In the genomic region with DNA sequence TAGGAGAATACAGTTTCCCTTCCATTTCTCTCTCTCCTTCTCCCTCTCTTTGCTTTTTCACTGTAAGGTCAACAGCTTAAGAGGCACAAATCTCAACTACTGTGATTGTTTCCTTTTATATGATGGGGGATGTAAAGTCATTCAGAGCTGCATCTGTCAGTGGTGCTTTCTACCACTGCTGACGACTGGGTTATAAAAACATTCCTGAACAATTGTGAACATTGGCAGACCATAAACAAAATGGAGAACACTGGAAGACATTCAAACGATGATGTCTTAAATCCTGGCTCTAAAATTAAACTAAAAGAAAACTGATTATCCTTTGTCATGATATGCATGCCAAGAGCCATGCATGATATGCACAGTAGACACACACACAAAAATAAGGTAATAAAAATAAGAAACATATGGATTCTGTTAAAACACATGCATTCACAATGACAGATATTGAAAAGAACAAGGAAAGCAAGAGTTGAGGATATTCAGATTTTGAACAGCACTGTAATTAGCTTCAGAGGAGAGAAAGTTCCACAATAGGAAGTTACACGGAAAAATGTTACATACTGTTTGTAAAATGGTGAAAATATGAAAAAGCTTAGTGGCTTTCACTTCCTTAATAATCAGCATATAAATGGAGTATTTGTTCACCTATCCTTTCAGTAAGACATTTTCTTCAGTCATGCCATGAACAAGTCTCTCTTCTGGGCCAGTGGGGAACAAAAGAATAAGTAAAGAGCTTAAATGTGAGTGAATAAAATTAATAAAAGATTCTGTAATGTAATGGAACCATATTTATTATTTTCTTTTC, we compare ENCODE assay signal across 18 cellular contexts.
DNase-seq lines count a peak whose midpoint lies in the region; ATAC-seq, FAIRE-seq and TF ChIP-seq lines count a peak whose summit lies in the region.
"Had no signal": no experiment of that assay in that cellular context is flagged by ENCODE, and none has a peak within 500 bp of the region (broad histone marks: within the 10 kb centered on the region; RNA-seq: fewer than 3 reads in every experiment).

No MANE protein-coding gene starts in this region.

- TF ChIP-seq CTCF in OCI-LY3 (IDR thresholded peaks at IDR 0.05; ENCODE audit: low read depth, low read length): no peak
- no peak for TF ChIP-seq CTCF in fibroblast of mammary gland (conservative IDR thresholded peaks at IDR 0.05; ENCODE audit: control insufficient read depth, insufficient read depth, low read depth, low read length)

- intact Hi-C loops in Right ventricle myocardium superior (cut with DNase I): no loop called here

- no peaks in the 10 kb centered on the region for H3K79me2 ChIP-seq in OCI-LY3 (ENCODE audit: low read length)

- no peak for DNase-seq in GM18507 (ENCODE audit: extremely low spot score, insufficient read length, low read depth)
- DNase-seq in fibroblast of mammary gland (ENCODE audit: low read depth): peak; percentile 89
- DNase-seq in skeletal muscle cell (ENCODE audit: low read depth): peak; percentile 82
- DNase-seq in SIG-M5 treated with dmso at 0.1 percent for 504 hours (lab: John Stamatoyannopoulos, UW; ENCODE audit: unreplicated experiment): no peak
- no peak for DNase-seq in Right ventricle myocardium superior
- no peak for DNase-seq in SKM-1 (lab: John Stamatoyannopoulos, UW; ENCODE audit: unreplicated experiment)
- DNase-seq: activated B cell treated with CpG ODN at 0.5 μM for 24 hours; activated naive CD8-positive, alpha-beta T cell treated with anti-CD3 and anti-CD28 coated beads, Interleukin-2, amount 10 ng/mL, durations not matched to agents 7 days and 5 days; activated T-cell treated with anti-CD3 and anti-CD28 coated beads for 4 hours; COR-L47; left cardiac atrium; NCI-H1694 treated with DMSO at 0.1 percent for 48 hours; nephron progenitor cell; small intestine had no signal

- no peaks in the 10 kb centered on the region for H3K27me3 ChIP-seq in OCI-LY3 (ENCODE audit: low read depth, low read length)

- peak; percentile 77 for FAIRE-seq in GM18507 (lab: Jason Lieb, UNC)
- FAIRE-seq: frontal cortex, small intestine had no signal

- H3K9me3 ChIP-seq in OCI-LY3 (ENCODE audit: insufficient read depth, low read length): no peaks in the 10 kb centered on the region
- H3K9me3 ChIP-seq: thoracic aorta had no signal

- H3K4me1 ChIP-seq in OCI-LY3 (ENCODE audit: low read length): peaks cover 12% of the 10 kb centered on the region

- no peak overlapping the region for H2AFZ ChIP-seq in OCI-LY3 (ENCODE audit: low read depth, low read length)

- no peak overlapping the region for H3K9ac ChIP-seq in OCI-LY3 (ENCODE audit: low read length)

- no peak for ATAC-seq in Right ventricle myocardium superior (ENCODE audit: poor library complexity)
- no peak for ATAC-seq in GM18517 (IDR thresholded peaks at IDR 0.05; ENCODE audit: unreplicated experiment)
- ATAC-seq: left cardiac atrium had no signal

- no peaks in the 10 kb centered on the region for H4K20me1 ChIP-seq in OCI-LY3 (ENCODE audit: insufficient read depth, low read length)

- H3K4me3 ChIP-seq in OCI-LY3 (ENCODE audit: low read length) (no peak overlapping the region), fibroblast of mammary gland (ENCODE audit: control insufficient read depth, low read depth, low read length) (no peak overlapping the region), skeletal muscle cell (ENCODE audit: low read depth, low read length) (no peak overlapping the region)
- H3K4me3 ChIP-seq: thoracic aorta had no signal

- no peak overlapping the region for H3K27ac ChIP-seq in OCI-LY3 (ENCODE audit: low read length)
- H3K27ac ChIP-seq: thoracic aorta had no signal

- peak overlapping the region; percentile 28; the same call in 1 of the 2 replicates for H3K4me2 ChIP-seq in OCI-LY3 (ENCODE audit: low read length)

- H3K36me3 ChIP-seq in OCI-LY3 (replicated peaks; ENCODE audit: low read depth, low read length): no peaks in the 10 kb centered on the region
- H3K36me3 ChIP-seq: thoracic aorta had no signal

Comparison
In these comparisons a context has a peak if more than half of its experiments do, and no peak if none do; other contexts are left out.
1. DNase-seq: peak in fibroblast of mammary gland (single experiment) and skeletal muscle cell (single experiment); none in GM18507 (single experiment), SIG-M5 treated with dmso at 0.1 percent for 504 hours (single experiment), Right ventricle myocardium superior (single experiment) and SKM-1 (single experiment).